Comparison of ENCODE assay signal across 30 cellular contexts in the genomic region with DNA sequence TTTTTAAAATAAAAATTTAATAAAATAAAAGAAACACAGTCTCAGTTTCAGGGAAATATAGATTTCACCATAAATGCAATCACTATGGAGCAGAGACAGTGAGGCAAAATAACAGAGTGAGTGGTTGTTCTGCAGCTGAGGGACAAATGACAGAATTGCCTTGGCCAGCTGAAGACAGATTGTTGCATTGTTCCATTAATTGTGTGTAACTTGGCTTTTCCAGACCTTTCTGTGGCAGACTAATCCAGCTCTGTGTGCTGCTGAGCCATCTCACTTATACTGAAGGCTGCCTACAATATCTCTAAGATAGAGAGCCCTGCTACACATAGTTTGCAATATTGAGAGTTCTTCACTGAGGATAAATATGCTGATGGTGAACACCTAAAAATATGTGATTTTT. TPM values are rescaled to one million over a fixed set of nuclear protein-coding genes. Genes with fewer than 3 reads are reported as not detected.
"Had no signal": no experiment of that assay in that cellular context is flagged by ENCODE, and none has a peak within 500 bp of the region (broad histone marks: within the 10 kb centered on the region; RNA-seq: fewer than 3 reads in every experiment).

No MANE protein-coding gene starts in this region.

- H3K36me3 ChIP-seq: ascending aorta had no signal

- H3K9me3 ChIP-seq: ascending aorta, body of pancreas had no signal

- H3K27me3 ChIP-seq: ascending aorta, body of pancreas had no signal

- ATAC-seq: activated CD8-positive, alpha-beta memory T cell treated with anti-CD3 and anti-CD28 coated beads, Interleukin-2, amount 10 ng/mL, durations not matched to agents 7 days and 5 days; activated naive CD8-positive, alpha-beta T cell treated with anti-CD3 and anti-CD28 coated beads, Interleukin-2, amount 50 U/mL, for 24 hours; body of pancreas; K562; Panc1; Right ventricle myocardium inferior; T-cell had no signal

- DNase-seq: activated B cell treated with CpG ODN at 0.5 μM for 24 hours; activated CD4-positive, alpha-beta T cell treated with anti-CD3 and anti-CD28 coated beads for 1 hour; activated CD4-positive, alpha-beta T cell treated with anti-CD3 and anti-CD28 coated beads, Interleukin-2, amount 10 ng/mL, durations not matched to agents 24 days and 14 days; activated CD4-positive, alpha-beta T cell treated with anti-CD3 and anti-CD28 coated beads, Interleukin-2, amount 50 U/mL, for 48 hours; activated CD8-positive, alpha-beta memory T cell treated with anti-CD3 and anti-CD28 coated beads, Interleukin-2, amount 10 ng/mL, durations not matched to agents 7 days and 5 days; activated effector memory CD4-positive, alpha-beta T cell treated with Interleukin-2 at 50 U/mL for 16 hours; activated naive CD4-positive, alpha-beta T cell; activated naive CD8-positive, alpha-beta T cell treated with anti-CD3 and anti-CD28 coated beads, Interleukin-2, amount 50 U/mL, for 24 hours; activated T-cell treated with anti-CD3 and anti-CD28 coated beads, Interleukin-2, amount 50 U/mL, for 24 hours; amniotic stem cell; body of pancreas; central memory CD4-positive, alpha-beta T cell; Karpas-422; NCI-H1105 treated with DMSO at 0.1 percent for 48 hours; NCI-H146; NCI-H446; NCI-H524; OCI-M1; RPMI8226; T-cell; T-helper 2 cell; T1000 had no signal

- H3K4me3 ChIP-seq: ascending aorta, body of pancreas, K562, SK-N-MC had no signal

- H3K4me1 ChIP-seq: ascending aorta, body of pancreas had no signal

RNA-seq across cellular contexts. Expression of gene LRRTM1, which starts 11.5 kb away (rescaled TPM):
- total RNA-seq: activated B cell treated with CpG ODN at 0.5 μM for 24 hours; activated CD4-positive, alpha-beta T cell treated with anti-CD3 and anti-CD28 coated beads, Interleukin-2, amount 10 ng/mL, durations not matched to agents 24 days and 14 days; activated CD8-positive, alpha-beta memory T cell treated with anti-CD3 and anti-CD28 coated beads, Interleukin-2, amount 10 ng/mL, durations not matched to agents 7 days and 5 days; activated T-helper 1 cell treated with anti-CD3 and anti-CD28 coated beads, Interleukin-12 subunit alpha, Interleukin-12 subunit beta, Interleukin-2, Interleukin-4 antibody, amounts not matched to agents 30 ng/mL and 10 ng/mL and 1 ng/mL, durations not matched to agents 14 hours and 24 hours and 36 hours; body of pancreas; bronchial epithelial cell; chondrocyte; T-cell had no signal
